Comparison of ENCODE assay signal across 33 cellular contexts in genomic region chr22:42627981-42628380, GRCh38. TPM values are rescaled to one million over a fixed set of nuclear protein-coding genes. Genes with fewer than 3 reads are reported as not detected.
"Had no signal": no experiment of that assay in that cellular context is flagged by ENCODE, and none has a peak within 500 bp of the region (broad histone marks: within the 10 kb centered on the region; RNA-seq: fewer than 3 reads in every experiment).

No MANE protein-coding gene starts in this region.

- H3K4me3 Mint-ChIP-seq: activated CD4-positive, alpha-beta memory T cell treated with anti-CD3 and anti-CD28 coated beads for 36 hours; activated CD4-positive, alpha-beta T cell treated with anti-CD3 and anti-CD28 coated beads for 36 hours; activated CD4-positive, alpha-beta T cell treated with anti-CD3 and anti-CD28 coated beads, Interleukin-2, amount 10 ng/mL, durations not matched to agents 24 days and 14 days; activated CD8-positive, alpha-beta memory T cell treated with anti-CD3 and anti-CD28 coated beads, Interleukin-2, amount 10 ng/mL, durations not matched to agents 7 days and 5 days; activated CD8-positive, alpha-beta T cell treated with anti-CD3 and anti-CD28 coated beads, Interleukin-2, amount 10 ng/mL, durations not matched to agents 7 days and 5 days; activated naive CD4-positive, alpha-beta T cell treated with anti-CD3 and anti-CD28 coated beads, Interleukin-2, amount 10 ng/mL, durations not matched to agents 7 days and 5 days; activated naive CD8-positive, alpha-beta T cell; activated T-helper 1 cell treated with anti-CD3 and anti-CD28 coated beads, Interleukin-12 subunit alpha, Interleukin-12 subunit beta, Interleukin-2, Interleukin-4 antibody, amounts not matched to agents 30 ng/mL and 10 ng/mL and 1 ng/mL, durations not matched to agents 14 hours and 24 hours and 36 hours; central memory CD8-positive, alpha-beta T cell; dendritic cell treated with granulocyte-macrophage colony-stimulating factor and Interleukin-4, amounts not matched to agents 40 ng/mL and 50 ng/mL, for 4 days; endodermal cell; T-helper 17 cell; T-helper 2 cell treated with Interferon-gamma antibody and Interleukin-4, amounts not matched to agents 5 μg/mL and 100 μg/mL, for 36 hours had no signal

- H3K4me1 Mint-ChIP-seq: activated CD4-positive, alpha-beta T cell treated with anti-CD3 and anti-CD28 coated beads for 36 hours; activated CD4-positive, alpha-beta T cell treated with anti-CD3 and anti-CD28 coated beads, Interleukin-2, amount 10 ng/mL, durations not matched to agents 24 days and 14 days; activated CD8-positive, alpha-beta memory T cell treated with anti-CD3 and anti-CD28 coated beads, Interleukin-2, amount 10 ng/mL, durations not matched to agents 7 days and 5 days; activated naive CD4-positive, alpha-beta T cell treated with anti-CD3 and anti-CD28 coated beads, Interleukin-2, amount 10 ng/mL, durations not matched to agents 7 days and 5 days; central memory CD8-positive, alpha-beta T cell; endodermal cell; T-helper 17 cell had no signal

- DNase-seq: activated CD4-positive, alpha-beta memory T cell treated with anti-CD3 and anti-CD28 coated beads for 36 hours; activated CD4-positive, alpha-beta T cell treated with anti-CD3 and anti-CD28 coated beads for 36 hours; activated CD4-positive, alpha-beta T cell treated with anti-CD3 and anti-CD28 coated beads, Interleukin-2, amount 10 ng/mL, durations not matched to agents 24 days and 14 days; activated CD4-positive, CD25-positive, alpha-beta regulatory T cell; activated CD4-positive, CD25-positive, alpha-beta regulatory T cell treated with anti-CD3 and anti-CD28 coated beads, Interleukin-2, amount 50 U/mL, for 72 hours; activated CD8-positive, alpha-beta memory T cell treated with anti-CD3 and anti-CD28 coated beads, Interleukin-2, amount 10 ng/mL, durations not matched to agents 7 days and 5 days; activated CD8-positive, alpha-beta memory T cell treated with anti-CD3 and anti-CD28 coated beads, Interleukin-2, amount 50 U/mL, for 4 hours; activated CD8-positive, alpha-beta T cell treated with anti-CD3 and anti-CD28 coated beads, Interleukin-2, amount 10 ng/mL, durations not matched to agents 7 days and 5 days; activated effector memory CD4-positive, alpha-beta T cell treated with anti-CD3 and anti-CD28 coated beads, Interleukin-2, amount 50 U/mL, for 16 hours; activated naive CD4-positive, alpha-beta T cell treated with anti-CD3 and anti-CD28 coated beads, Interleukin-2, amount 10 ng/mL, durations not matched to agents 7 days and 5 days; activated T-cell treated with anti-CD3 and anti-CD28 coated beads, Interleukin-2, amount 50 U/mL, for 1 hour; activated T-cell treated with anti-CD3 and anti-CD28 coated beads, Interleukin-2, amount 50 U/mL, for 48 hours; amniotic stem cell; anterior cingulate cortex; brain microvascular endothelial cell; dorsolateral prefrontal cortex; effector memory CD4-positive, alpha-beta T cell; endodermal cell; foreskin fibroblast; head of caudate nucleus; T-helper 1 cell; T-helper 17 cell; T1000; WERI-Rb-1 had no signal

- H3K27me3 Mint-ChIP-seq: activated CD4-positive, alpha-beta memory T cell treated with anti-CD3 and anti-CD28 coated beads for 36 hours; activated CD4-positive, alpha-beta T cell treated with anti-CD3 and anti-CD28 coated beads for 36 hours; activated CD4-positive, alpha-beta T cell treated with anti-CD3 and anti-CD28 coated beads, Interleukin-2, amount 10 ng/mL, durations not matched to agents 24 days and 14 days; activated CD8-positive, alpha-beta memory T cell treated with anti-CD3 and anti-CD28 coated beads, Interleukin-2, amount 10 ng/mL, durations not matched to agents 7 days and 5 days; activated naive CD4-positive, alpha-beta T cell treated with anti-CD3 and anti-CD28 coated beads, Interleukin-2, amount 10 ng/mL, durations not matched to agents 7 days and 5 days; activated naive CD8-positive, alpha-beta T cell; central memory CD8-positive, alpha-beta T cell; dendritic cell treated with granulocyte-macrophage colony-stimulating factor and Interleukin-4, amounts not matched to agents 40 ng/mL and 50 ng/mL, for 4 days; T-helper 17 cell had no signal

- H3K27ac Mint-ChIP-seq: activated CD4-positive, alpha-beta memory T cell treated with anti-CD3 and anti-CD28 coated beads for 36 hours; activated CD4-positive, alpha-beta T cell treated with anti-CD3 and anti-CD28 coated beads for 36 hours; activated CD4-positive, alpha-beta T cell treated with anti-CD3 and anti-CD28 coated beads, Interleukin-2, amount 10 ng/mL, durations not matched to agents 24 days and 14 days; activated CD8-positive, alpha-beta memory T cell treated with anti-CD3 and anti-CD28 coated beads, Interleukin-2, amount 10 ng/mL, durations not matched to agents 7 days and 5 days; activated naive CD4-positive, alpha-beta T cell treated with anti-CD3 and anti-CD28 coated beads, Interleukin-2, amount 10 ng/mL, durations not matched to agents 7 days and 5 days; activated naive CD8-positive, alpha-beta T cell; activated T-helper 1 cell treated with anti-CD3 and anti-CD28 coated beads, Interleukin-12 subunit alpha, Interleukin-12 subunit beta, Interleukin-2, Interleukin-4 antibody, amounts not matched to agents 30 ng/mL and 10 ng/mL and 1 ng/mL, durations not matched to agents 14 hours and 24 hours and 36 hours; activated T-helper 2 cell treated with anti-CD3 and anti-CD28 coated beads, Interferon-gamma antibody, Interleukin-2, Interleukin-4, amounts not matched to agents 10 μg/mL and 5 μg/mL and 100 μg/mL, durations not matched to agents 14 hours and 24 hours and 36 hours; dendritic cell treated with granulocyte-macrophage colony-stimulating factor and Interleukin-4, amounts not matched to agents 40 ng/mL and 50 ng/mL, for 4 days; endodermal cell; T-helper 17 cell had no signal

- H3K4me3 ChIP-seq: coronary artery, dorsolateral prefrontal cortex had no signal

- H3K27ac ChIP-seq: brain microvascular endothelial cell, coronary artery, dorsolateral prefrontal cortex, WERI-Rb-1 had no signal

- H3K36me3 Mint-ChIP-seq: activated naive CD8-positive, alpha-beta T cell had no signal

- ATAC-seq: activated CD4-positive, alpha-beta T cell treated with anti-CD3 and anti-CD28 coated beads for 36 hours; activated CD8-positive, alpha-beta memory T cell treated with anti-CD3 and anti-CD28 coated beads, Interleukin-2, amount 10 ng/mL, durations not matched to agents 7 days and 5 days; activated CD8-positive, alpha-beta T cell treated with anti-CD3 and anti-CD28 coated beads, Interleukin-2, amount 10 ng/mL, durations not matched to agents 7 days and 5 days; esophagus mucosa; T-helper 17 cell had no signal

- H3K9me3 Mint-ChIP-seq: activated CD4-positive, alpha-beta memory T cell treated with anti-CD3 and anti-CD28 coated beads for 36 hours; activated CD4-positive, alpha-beta T cell treated with anti-CD3 and anti-CD28 coated beads, Interleukin-2, amount 10 ng/mL, durations not matched to agents 24 days and 14 days; activated naive CD4-positive, alpha-beta T cell treated with anti-CD3 and anti-CD28 coated beads, Interleukin-2, amount 10 ng/mL, durations not matched to agents 7 days and 5 days; activated T-helper 1 cell treated with anti-CD3 and anti-CD28 coated beads, Interleukin-12 subunit alpha, Interleukin-12 subunit beta, Interleukin-2, Interleukin-4 antibody, amounts not matched to agents 30 ng/mL and 10 ng/mL and 1 ng/mL, durations not matched to agents 14 hours and 24 hours and 36 hours; activated T-helper 2 cell treated with anti-CD3 and anti-CD28 coated beads, Interferon-gamma antibody, Interleukin-2, Interleukin-4, amounts not matched to agents 10 μg/mL and 5 μg/mL and 100 μg/mL, durations not matched to agents 14 hours and 24 hours and 36 hours; central memory CD8-positive, alpha-beta T cell; dendritic cell treated with granulocyte-macrophage colony-stimulating factor and Interleukin-4, amounts not matched to agents 40 ng/mL and 50 ng/mL, for 4 days; endodermal cell; T-helper 2 cell treated with Interferon-gamma antibody and Interleukin-4, amounts not matched to agents 5 μg/mL and 100 μg/mL, for 36 hours had no signal

- H3K27me3 ChIP-seq: brain microvascular endothelial cell, dorsolateral prefrontal cortex had no signal

RNA-seq across cellular contexts. Expression of gene ATP5MGL, which starts 12.4 kb away (rescaled TPM):
- total RNA-seq: epithelial cell of proximal tubule had no signal
